ENCODE assay signal across 11 cellular contexts in genomic region chr7:94980418-94981142, GRCh38.
"Had no signal": no experiment of that assay in that cellular context is flagged by ENCODE, and none has a peak within 500 bp of the region (broad histone marks: within the 10 kb centered on the region; RNA-seq: fewer than 3 reads in every experiment).

No MANE protein-coding gene starts in this region.

- H3K27ac ChIP-seq: breast epithelium, epithelial cell of prostate, left ventricle myocardium inferior had no signal

- ATAC-seq: stimulated activated memory B cell treated with anti-CD40 and anti-IgM and Interleukin-4, amounts not matched to agents 10 μg/mL and 1 μg/mL and 100 μg/mL, for 72 hours had no signal

- H3K4me1 ChIP-seq: breast epithelium had no signal

- H3K9me3 ChIP-seq: breast epithelium, left ventricle myocardium inferior had no signal

- DNase-seq: activated CD4-positive, alpha-beta T cell treated with anti-CD3 and anti-CD28 coated beads, Interleukin-2, amount 10 ng/mL, durations not matched to agents 7 days and 5 days; activated gamma-delta T cell treated with Interleukin-2 at 50 U/mL for 16 hours; anterior cingulate cortex; hippocampal formation; kidney; left ventricle myocardium inferior; mesendoderm had no signal

- H3K27me3 ChIP-seq: breast epithelium had no signal

- H3K36me3 ChIP-seq: breast epithelium, left ventricle myocardium inferior had no signal

- FAIRE-seq: kidney, urothelium cell line had no signal

- H3K4me3 ChIP-seq: breast epithelium, left ventricle myocardium inferior had no signal
